In the genomic region with DNA sequence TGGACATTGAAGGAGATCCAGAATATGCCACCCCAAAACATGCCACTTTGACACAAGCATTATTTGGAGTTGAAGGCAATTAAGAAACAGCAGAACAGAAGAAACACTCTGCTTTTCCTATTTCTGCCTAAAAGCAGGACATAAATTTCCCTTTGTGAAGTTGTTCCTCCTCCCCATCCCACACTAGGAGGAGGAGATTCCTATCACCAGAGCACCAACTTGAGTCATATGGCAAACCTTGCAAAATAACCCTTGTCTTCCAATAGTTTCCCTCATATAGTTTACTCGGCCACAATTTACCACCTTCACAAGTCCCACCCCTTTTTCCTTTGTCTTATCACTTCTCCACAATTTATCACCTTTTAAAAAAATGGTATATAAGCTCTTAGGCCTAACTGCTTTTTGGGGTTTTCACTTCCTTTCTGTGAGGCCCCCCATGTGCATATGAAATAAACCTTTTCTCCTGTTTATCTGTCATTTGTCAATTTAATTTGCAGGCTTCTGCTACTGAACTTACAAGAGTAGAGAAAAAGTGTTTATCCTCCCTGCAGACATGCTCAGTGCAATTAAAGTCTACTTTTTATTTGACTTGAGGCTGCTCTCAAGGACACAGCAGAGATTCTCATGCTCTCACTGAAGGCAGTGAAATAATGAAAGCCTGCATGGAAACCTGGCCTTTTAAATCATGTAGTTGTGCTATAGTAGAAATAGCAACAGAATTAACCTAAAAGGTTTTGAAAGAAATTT, we compare ENCODE assay signal across 14 cellular contexts. TPM values are rescaled to one million over a fixed set of nuclear protein-coding genes. Genes with fewer than 3 reads are reported as not detected.
DNase-seq lines count a peak whose midpoint lies in the region; FAIRE-seq and TF ChIP-seq lines count a peak whose summit lies in the region.
"Had no signal": no experiment of that assay in that cellular context is flagged by ENCODE, and none has a peak within 500 bp of the region (broad histone marks: within the 10 kb centered on the region; RNA-seq: fewer than 3 reads in every experiment).

No MANE protein-coding gene starts in this region.

- H3K36me3 Mint-ChIP-seq in activated CD4-positive, alpha-beta T cell treated with anti-CD3 and anti-CD28 coated beads, Interleukin-2, amount 10 ng/mL, durations not matched to agents 24 days and 14 days (ENCODE audit: low read depth), result peaks cover 4% of the 10 kb centered on the region

- H3K36me3 ChIP-seq in smooth muscle cell (ENCODE audit: low read depth), result no peaks in the 10 kb centered on the region
- no peaks in the 10 kb centered on the region for H3K36me3 ChIP-seq in adrenal gland (replicated peaks in 1 of 2)
- H3K36me3 ChIP-seq: stomach had no signal

- no peak overlapping the region for H3K4me3 Mint-ChIP-seq in activated CD4-positive, alpha-beta T cell treated with anti-CD3 and anti-CD28 coated beads, Interleukin-2, amount 10 ng/mL, durations not matched to agents 24 days and 14 days
- H3K4me3 Mint-ChIP-seq: H9, WTC11 had no signal

- no peaks in the 10 kb centered on the region for H3F3A ChIP-seq in smooth muscle cell (ENCODE audit: low read depth)

- peaks cover 44% of the 10 kb centered on the region for H3K27me3 Mint-ChIP-seq in activated CD4-positive, alpha-beta T cell treated with anti-CD3 and anti-CD28 coated beads, Interleukin-2, amount 10 ng/mL, durations not matched to agents 24 days and 14 days

- H3K79me2 ChIP-seq in smooth muscle cell (ENCODE audit: low read depth), result peaks cover 22% of the 10 kb centered on the region

- TF ChIP-seq CTCF in fibroblast of the aortic adventitia (IDR thresholded peaks at IDR 0.05; ENCODE audit: insufficient read depth, low read length) (no peak), smooth muscle cell (IDR thresholded peaks at IDR 0.05; ENCODE audit: borderline replicate concordance, insufficient read depth, poor library complexity, severe bottlenecking) (no peak), adrenal gland (IDR thresholded peaks at IDR 0.05) (no peak)

- no peaks in the 10 kb centered on the region for H3K27me3 ChIP-seq in smooth muscle cell (ENCODE audit: low read depth)
- H3K27me3 ChIP-seq in adrenal gland, result no peaks in the 10 kb centered on the region
- H3K27me3 ChIP-seq: stomach had no signal

- peak overlapping the region; percentile 19 for H3K9ac ChIP-seq in smooth muscle cell (ENCODE audit: low read depth)

- peak overlapping the region; percentile 41 for H3K27ac ChIP-seq in smooth muscle cell (ENCODE audit: low read depth)
- no peak overlapping the region for H3K27ac ChIP-seq in adrenal gland
- H3K27ac ChIP-seq: stomach had no signal

- DNase-seq in GM12892 (ENCODE audit: insufficient read length), result no peak
- DNase-seq in RPMI7951 (ENCODE audit: low read depth), result peak; percentile 61
- DNase-seq in fibroblast of the aortic adventitia (ENCODE audit: low read depth), result peak; percentile 70
- DNase-seq in smooth muscle cell (lab: John Stamatoyannopoulos, UW; ENCODE audit: unreplicated experiment), result no peak
- DNase-seq in DMS 273 (lab: John Stamatoyannopoulos, UW; ENCODE audit: unreplicated experiment), result no peak
- DNase-seq in activated CD4-positive, alpha-beta T cell treated with anti-CD3 and anti-CD28 coated beads, Interleukin-2, amount 10 ng/mL, durations not matched to agents 24 days and 14 days, result no peak
- DNase-seq in SIG-M5 (lab: John Stamatoyannopoulos, UW), result no peak
- DNase-seq in adrenal gland, result no peak
- DNase-seq: activated naive CD4-positive, alpha-beta T cell treated with anti-CD3 and anti-CD28 coated beads, Interleukin-2, amount 50 U/mL, for 16 hours; H9; left ventricle myocardium superior; NK-92 treated with Interleukin-12 subunit alpha and Interleukin-12 subunit beta, amount 100 ng/mL, for 24 hours; stomach had no signal

- no peaks in the 10 kb centered on the region for H3K9me3 Mint-ChIP-seq in activated CD4-positive, alpha-beta T cell treated with anti-CD3 and anti-CD28 coated beads, Interleukin-2, amount 10 ng/mL, durations not matched to agents 24 days and 14 days

- H3K9me3 ChIP-seq in smooth muscle cell (replicated peaks; ENCODE audit: low read depth) (no peaks in the 10 kb centered on the region), adrenal gland (replicated peaks in 1 of 3) (no peaks in the 10 kb centered on the region)
- H3K9me3 ChIP-seq: stomach had no signal

- peak overlapping the region; percentile 41 for H2AFZ ChIP-seq in smooth muscle cell (ENCODE audit: low read depth)

- peaks cover 6% of the 10 kb centered on the region for H4K20me1 ChIP-seq in smooth muscle cell (ENCODE audit: low read depth)

- 11% methylated on average over 1 of the region's 1 CpG for WGBS in smooth muscle cell (ENCODE audit: low lambda C conversion rate)
- WGBS in adrenal gland, 4 donors, result 48 to 62% (median 56%) methylated on average over 1 of the region's 1 CpG

- peak overlapping the region; percentile 50 for H3K4me2 ChIP-seq in smooth muscle cell

- H3K4me3 ChIP-seq in fibroblast of the aortic adventitia (ENCODE audit: low read depth, low read length) (no peak overlapping the region), smooth muscle cell (no peak overlapping the region), adrenal gland (no peak overlapping the region)
- H3K4me3 ChIP-seq: stomach had no signal

- no peak overlapping the region for H3K27ac Mint-ChIP-seq in activated CD4-positive, alpha-beta T cell treated with anti-CD3 and anti-CD28 coated beads, Interleukin-2, amount 10 ng/mL, durations not matched to agents 24 days and 14 days
- H3K27ac Mint-ChIP-seq: H9, WTC11 had no signal

- peaks cover 11% of the 10 kb centered on the region for H3K4me1 Mint-ChIP-seq in activated CD4-positive, alpha-beta T cell treated with anti-CD3 and anti-CD28 coated beads, Interleukin-2, amount 10 ng/mL, durations not matched to agents 24 days and 14 days

- no peak for TF ChIP-seq POLR2A in GM12892 (IDR thresholded peaks at IDR 0.05; ENCODE audit: low read depth, low read length)
- no peak for TF ChIP-seq POLR2A in adrenal gland (IDR thresholded peaks at IDR 0.05)

- FAIRE-seq in GM12892 (lab: Jason Lieb, UNC), result peak; percentile 84

- intact Hi-C loops in activated CD4-positive, alpha-beta T cell treated with anti-CD3 and anti-CD28 coated beads, Interleukin-2, amount 10 ng/mL, durations not matched to agents 24 days and 14 days (cut with micrococcal nuclease), result loop anchor here (5.0 to 10.0 kb wide), 2 partner anchors 268 to 320 kb away; a partner anchor contains a TSS
- intact Hi-C loops in adrenal gland (cut with DNase I), result loop anchor here in 1 of 2 donors (10.0 kb wide), 1 partner anchor 50 kb away; a partner anchor contains a TSS

- H3K4me1 ChIP-seq in smooth muscle cell (ENCODE audit: low read depth) (peaks cover 22% of the 10 kb centered on the region), adrenal gland (replicated peaks in 1 of 2) (peaks cover 0 to 5% of the 10 kb centered on the region in 2 donors)

RNA-seq across cellular contexts. Expression of a gene that starts 2.8 kb away (rescaled TPM):
- 3.0 TPM for polyA plus RNA-seq in GM12892 (2012; ENCODE audit: missing spikeins)
- total RNA-seq in RPMI7951 (2014; rRNA removed; shearing (Covaris generic)), result 42.8 and 51.2 TPM in 2 replicates
- total RNA-seq in fibroblast of the aortic adventitia (ENCODE audit: low replicate concordance) (21.4 and 59.7 TPM in 2 replicates), smooth muscle cell (95.3 and 112 TPM in 2 replicates), adrenal gland (1 to 10 TPM; 4.3 to 8.7 (median 5.6) TPM)
- polyA plus RNA-seq in smooth muscle cell (46.3 and 51.4 TPM in 2 replicates), adrenal gland (10 to 100 TPM in 1 of 3 donors, 1 to 10 TPM in 2; 2.3 to 11.9 (median 2.7) TPM)
- total RNA-seq in activated CD4-positive, alpha-beta T cell treated with anti-CD3 and anti-CD28 coated beads, Interleukin-2, amount 10 ng/mL, durations not matched to agents 24 days and 14 days, result 3.0 and 4.0 TPM in 2 replicates

RNA-seq across cellular contexts. Expression of a gene that starts 52.8 kb away (rescaled TPM):
- 7.7 TPM for polyA plus RNA-seq in GM12892 (2012; ENCODE audit: missing spikeins)
- total RNA-seq in RPMI7951 (2014; rRNA removed; shearing (Covaris generic)), result 14.8 and 18.3 TPM in 2 replicates
- total RNA-seq in fibroblast of the aortic adventitia (ENCODE audit: low replicate concordance) (8.2 and 24.1 TPM in 2 replicates), smooth muscle cell (15.7 and 16.4 TPM in 2 replicates), adrenal gland (10 to 100 TPM in 1 of 8 donors, 1 to 10 TPM in 7; 6.2 to 10.5 (median 7.5) TPM)
- polyA plus RNA-seq in smooth muscle cell (12.0 and 12.4 TPM in 2 replicates), adrenal gland (10 to 100 TPM in 1 of 3 donors, 1 to 10 TPM in 2; 2.6 to 11.0 (median 3.5) TPM)
- 13.1 and 13.2 TPM in 2 replicates for total RNA-seq in activated CD4-positive, alpha-beta T cell treated with anti-CD3 and anti-CD28 coated beads, Interleukin-2, amount 10 ng/mL, durations not matched to agents 24 days and 14 days

Comparison
In these comparisons a context has a peak if more than half of its experiments do, and no peak if none do; other contexts are left out.
1. DNase-seq: peak in RPMI7951 (single experiment) and fibroblast of the aortic adventitia (single experiment); none in GM12892 (single experiment), smooth muscle cell (single experiment), DMS 273 (single experiment), activated CD4-positive, alpha-beta T cell treated with anti-CD3 and anti-CD28 coated beads, Interleukin-2, amount 10 ng/mL, durations not matched to agents 24 days and 14 days (single experiment), SIG-M5 (single experiment) and adrenal gland (0 of 7).